1 cellular context compared by ENCODE assay signal in the genomic region with DNA sequence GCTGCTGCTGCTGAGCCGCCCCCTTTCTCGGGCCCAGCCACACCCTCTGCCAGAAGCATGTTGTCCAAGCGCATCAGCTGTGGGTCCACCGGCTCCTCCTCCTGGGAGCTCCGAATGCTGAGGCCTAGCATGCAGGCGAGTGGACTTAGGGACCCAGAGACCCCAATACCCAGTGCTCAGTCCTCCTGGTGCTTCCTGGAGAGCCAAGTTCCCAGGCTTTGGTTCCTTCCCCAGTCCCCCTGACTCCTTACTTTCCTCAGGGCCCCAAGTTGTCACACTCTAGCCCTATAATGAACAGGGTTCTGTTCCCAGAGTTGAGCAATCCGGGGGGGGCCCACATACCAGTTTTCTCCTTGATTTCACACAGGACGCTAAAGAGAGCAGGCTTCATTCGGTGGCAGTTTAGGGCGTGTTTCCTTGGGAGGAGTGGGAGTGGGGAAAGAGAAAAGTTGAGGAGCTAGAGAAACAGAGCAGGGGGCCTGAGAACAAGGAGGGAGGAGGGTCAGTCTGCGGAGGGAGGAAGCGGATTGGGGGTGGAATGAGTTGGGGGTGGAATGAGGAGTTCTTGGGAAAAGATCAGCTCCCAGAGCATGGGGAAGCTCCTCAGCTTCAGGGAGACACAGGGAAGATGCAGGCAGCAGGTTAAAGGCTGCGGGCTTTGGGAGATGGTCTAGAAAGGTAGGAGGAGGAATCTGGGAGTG.
TF ChIP-seq lines count a peak whose summit lies in the region.

No MANE protein-coding gene starts in this region.

TF ChIP-seq in HepG2, 621 proteins besides CTCF, POLR2A, EP300 and RAD21:
- TF ChIP-seq PCBP2 (optimal IDR thresholded peaks at IDR 0.05; ENCODE audit: low read depth, low read length, poor library complexity, severe bottlenecking) = peak; percentile 21
- TF ChIP-seq, protein P1, sequence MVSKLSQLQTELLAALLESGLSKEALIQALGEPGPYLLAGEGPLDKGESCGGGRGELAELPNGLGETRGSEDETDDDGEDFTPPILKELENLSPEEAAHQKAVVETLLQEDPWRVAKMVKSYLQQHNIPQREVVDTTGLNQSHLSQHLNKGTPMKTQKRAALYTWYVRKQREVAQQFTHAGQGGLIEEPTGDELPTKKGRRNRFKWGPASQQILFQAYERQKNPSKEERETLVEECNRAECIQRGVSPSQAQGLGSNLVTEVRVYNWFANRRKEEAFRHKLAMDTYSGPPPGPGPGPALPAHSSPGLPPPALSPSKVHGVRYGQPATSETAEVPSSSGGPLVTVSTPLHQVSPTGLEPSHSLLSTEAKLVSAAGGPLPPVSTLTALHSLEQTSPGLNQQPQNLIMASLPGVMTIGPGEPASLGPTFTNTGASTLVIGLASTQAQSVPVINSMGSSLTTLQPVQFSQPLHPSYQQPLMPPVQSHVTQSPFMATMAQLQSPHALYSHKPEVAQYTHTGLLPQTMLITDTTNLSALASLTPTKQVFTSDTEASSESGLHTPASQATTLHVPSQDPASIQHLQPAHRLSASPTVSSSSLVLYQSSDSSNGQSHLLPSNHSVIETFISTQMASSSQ (IDR thresholded peaks at IDR 0.05; ENCODE audit: low read depth) = no peak
- TF ChIP-seq, protein P1 (CRISPR knock-in tag; IDR thresholded peaks at IDR 0.05; ENCODE audit: borderline replicate concordance) = no peak
- TF ChIP-seq, protein P2, sequence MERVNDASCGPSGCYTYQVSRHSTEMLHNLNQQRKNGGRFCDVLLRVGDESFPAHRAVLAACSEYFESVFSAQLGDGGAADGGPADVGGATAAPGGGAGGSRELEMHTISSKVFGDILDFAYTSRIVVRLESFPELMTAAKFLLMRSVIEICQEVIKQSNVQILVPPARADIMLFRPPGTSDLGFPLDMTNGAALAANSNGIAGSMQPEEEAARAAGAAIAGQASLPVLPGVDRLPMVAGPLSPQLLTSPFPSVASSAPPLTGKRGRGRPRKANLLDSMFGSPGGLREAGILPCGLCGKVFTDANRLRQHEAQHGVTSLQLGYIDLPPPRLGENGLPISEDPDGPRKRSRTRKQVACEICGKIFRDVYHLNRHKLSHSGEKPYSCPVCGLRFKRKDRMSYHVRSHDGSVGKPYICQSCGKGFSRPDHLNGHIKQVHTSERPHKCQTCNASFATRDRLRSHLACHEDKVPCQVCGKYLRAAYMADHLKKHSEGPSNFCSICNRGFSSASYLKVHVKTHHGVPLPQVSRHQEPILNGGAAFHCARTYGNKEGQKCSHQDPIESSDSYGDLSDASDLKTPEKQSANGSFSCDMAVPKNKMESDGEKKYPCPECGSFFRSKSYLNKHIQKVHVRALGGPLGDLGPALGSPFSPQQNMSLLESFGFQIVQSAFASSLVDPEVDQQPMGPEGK (CRISPR knock-in tag; IDR thresholded peaks at IDR 0.05) = peak; percentile 34; the same call in 1 of the 2 replicates
- TF ChIP-seq CEBPB (IDR thresholded peaks at IDR 0.05; ENCODE audit: borderline replicate concordance, low read depth, low read length) = 0 out of 2 replicates have a peak, but pooled peaks have one; percentile 13
- TF ChIP-seq HOXA3 (CRISPR knock-in tag; IDR thresholded peaks at IDR 0.05) = peak; percentile 28; the same call in 1 of the 2 replicates
- TF ChIP-seq MIER2 (CRISPR knock-in tag; IDR thresholded peaks at IDR 0.05) = no peak
- no peak for TF ChIP-seq PHF21A (CRISPR knock-in tag; IDR thresholded peaks at IDR 0.05)
- TF ChIP-seq ZNF891 (CRISPR knock-in tag; IDR thresholded peaks at IDR 0.05) = 0 out of 2 replicates have a peak, but pooled peaks have one; percentile 21
